Comparison of ENCODE assay signal across 25 cellular contexts in genomic region chr15:52230073-52230472, GRCh38. TPM values are rescaled to one million over a fixed set of nuclear protein-coding genes. Genes with fewer than 3 reads are reported as not detected.
A peak's percentile ranks its signal among the peaks of the same experiment; 100 is the strongest.
DNase-seq lines count a peak whose midpoint lies in the region; ATAC-seq and TF ChIP-seq lines count a peak whose summit lies in the region.
"Had no signal": no experiment of that assay in that cellular context is flagged by ENCODE, and none has a peak within 500 bp of the region (broad histone marks: within the 10 kb centered on the region; RNA-seq: fewer than 3 reads in every experiment).

No MANE protein-coding gene starts in this region.

- no peak for DNase-seq in activated B cell treated with CpG ODN at 0.5 μM for 24 hours
- DNase-seq in trophoblast cell, result no peak
- no peak for DNase-seq in islet precursor cell
- DNase-seq in hypothalamus (lab: John Stamatoyannopoulos, UW), result no peak
- DNase-seq in NCI-H2171 treated with DMSO at 0.1 percent for 48 hours (lab: John Stamatoyannopoulos, UW), result no peak
- DNase-seq: C1 segment of cervical spinal cord; CD8-positive, alpha-beta T cell; DND-41; GOT3; KBM-7; MM.1S; NCI-H1048; NCI-H1436; NCI-H187 treated with DMSO at 0.1 percent for 48 hours; NCI-H2107; NCI-H2227 treated with DMSO at 0.1 percent for 48 hours; NCI-H510A treated with DMSO at 0.1 percent for 48 hours; NCI-H748 treated with DMSO at 0.1 percent for 48 hours; OCI-M1; Right ventricle myocardium superior had no signal

- H3K9me3 ChIP-seq in OCI-LY1 (ENCODE audit: low read length) (no peaks in the 10 kb centered on the region), trophoblast cell (ENCODE audit: insufficient read depth, low read depth, low read length) (peaks cover 2% of the 10 kb centered on the region)

- H4K91ac ChIP-seq in trophoblast cell (ENCODE audit: low read depth, low read length), result no peak overlapping the region

- CTCF ChIA-PET in activated B cell treated with CpG ODN at 0.5 μM for 24 hours (lab: Charles Lee), result interaction anchor here (1.4 to 6.2 kb wide), 3 partner anchors 27 to 51 kb away, joined by 4 to 66 read pairs (median 12); no protein-coding TSS in a partner anchor

- no peak overlapping the region for H3K4me3 Mint-ChIP-seq in activated B cell treated with CpG ODN at 0.5 μM for 24 hours
- H3K4me3 Mint-ChIP-seq: CD8-positive, alpha-beta T cell had no signal

- H3K27me3 Mint-ChIP-seq in activated B cell treated with CpG ODN at 0.5 μM for 24 hours, result no peaks in the 10 kb centered on the region

- H2AK5ac ChIP-seq in trophoblast cell (ENCODE audit: low read length), result no peak overlapping the region

- H3K23ac ChIP-seq in trophoblast cell (ENCODE audit: low read length), result no peak overlapping the region

- no peak overlapping the region for H4K8ac ChIP-seq in trophoblast cell (ENCODE audit: low read depth, low read length)

- H3K4ac ChIP-seq in trophoblast cell (ENCODE audit: low read depth, low read length), result no peak overlapping the region

- H3K27ac Mint-ChIP-seq in activated B cell treated with CpG ODN at 0.5 μM for 24 hours, result peak overlapping the region; percentile 97
- H3K27ac Mint-ChIP-seq: CD8-positive, alpha-beta T cell had no signal

- intact Hi-C loops in activated B cell treated with CpG ODN at 0.5 μM for 24 hours (cut with micrococcal nuclease), result no loop called here

- ATAC-seq in activated B cell treated with CpG ODN at 0.5 μM for 24 hours (ENCODE audit: low read depth), result no peak
- no peak for ATAC-seq in GM19351 (IDR thresholded peaks at IDR 0.05; ENCODE audit: unreplicated experiment)
- ATAC-seq: CD8-positive, alpha-beta T cell; HCT116; HepG2 had no signal

- no peak overlapping the region for H3K14ac ChIP-seq in trophoblast cell (ENCODE audit: low read length)

- H3K9me2 ChIP-seq in OCI-LY1 (ENCODE audit: low read depth, low read length), result no peaks in the 10 kb centered on the region

- no peaks in the 10 kb centered on the region for H3K36me3 Mint-ChIP-seq in activated B cell treated with CpG ODN at 0.5 μM for 24 hours (ENCODE audit: low read depth)
- H3K36me3 Mint-ChIP-seq: CD8-positive, alpha-beta T cell had no signal

- no peak overlapping the region for H3K4me3 ChIP-seq in OCI-LY1 (ENCODE audit: low read depth, low read length, poor library complexity, severe bottlenecking)
- no peak overlapping the region for H3K4me3 ChIP-seq in trophoblast cell (ENCODE audit: low read depth, low read length)

- H3F3A ChIP-seq in OCI-LY1 (ENCODE audit: insufficient read depth, low read length), result peaks cover 18% of the 10 kb centered on the region; the same call in 1 of the 2 replicates

- no peak for TF ChIP-seq CTCF in OCI-LY1 (IDR thresholded peaks at IDR 0.05; ENCODE audit: low read length)
- no peak for TF ChIP-seq CTCF in activated B cell treated with CpG ODN at 0.5 μM for 24 hours (IDR thresholded peaks at IDR 0.05)

- H3K79me1 ChIP-seq in trophoblast cell (ENCODE audit: low read length), result peaks cover 9% of the 10 kb centered on the region

- H3K36me3 ChIP-seq in OCI-LY1 (ENCODE audit: insufficient read depth, low read length) (no peaks in the 10 kb centered on the region; the same call in 1 of the 2 replicates), trophoblast cell (ENCODE audit: control insufficient read depth in 1 of 2, insufficient read depth in 2 of 2, low read length in 2 of 2) (no peaks in the 10 kb centered on the region)

- H3K27ac ChIP-seq in OCI-LY1 (ENCODE audit: low read depth, low read length, poor library complexity, severe bottlenecking) (peak overlapping the region; percentile 86), trophoblast cell (ENCODE audit: low read depth, low read length) (no peak overlapping the region)
- H3K27ac ChIP-seq: HL-60 had no signal

- H2BK5ac ChIP-seq in trophoblast cell (ENCODE audit: low read depth, low read length, poor library complexity), result no peak overlapping the region

- no peak overlapping the region for H3K18ac ChIP-seq in trophoblast cell (ENCODE audit: low read length)

- no peak overlapping the region for H3K9ac ChIP-seq in OCI-LY1 (ENCODE audit: low read length)
- no peak overlapping the region for H3K9ac ChIP-seq in trophoblast cell (ENCODE audit: low read length)

- POLR2A ChIA-PET in activated B cell treated with CpG ODN at 0.5 μM for 24 hours (lab: Charles Lee), result interaction anchor here (0.7 to 14.3 kb wide), 5 partner anchors 9 to 506 kb away, joined by 3 to 297 read pairs (median 11); no protein-coding TSS in a partner anchor

- H2AFZ ChIP-seq in OCI-LY1 (ENCODE audit: low read length) (no peak overlapping the region), trophoblast cell (ENCODE audit: insufficient read depth, low read length, poor library complexity) (no peak overlapping the region)

- H3K4me2 ChIP-seq in OCI-LY1 (ENCODE audit: low read length) (no peak overlapping the region), trophoblast cell (ENCODE audit: low read length) (no peak overlapping the region)

- no peaks in the 10 kb centered on the region for H3K79me2 ChIP-seq in OCI-LY1 (ENCODE audit: insufficient read depth, low read length)
- H3K79me2 ChIP-seq in trophoblast cell (ENCODE audit: control insufficient read depth, insufficient read depth, low read length, poor library complexity), result no peaks in the 10 kb centered on the region

- WGBS in trophoblast cell (ENCODE audit: extremely low coverage, insufficient coverage, insufficient read length), result no CpG with 5 or more reads among the region's 1 CpG

- no peak overlapping the region for H2BK12ac ChIP-seq in trophoblast cell (ENCODE audit: low read length)

- no peak overlapping the region for H4K12ac ChIP-seq in trophoblast cell (ENCODE audit: low read depth, low read length)

- peak overlapping the region; percentile 63 for H2BK120ac ChIP-seq in trophoblast cell (ENCODE audit: insufficient read depth, low read length, poor library complexity)

- peaks cover 82% of the 10 kb centered on the region for H3K4me1 Mint-ChIP-seq in activated B cell treated with CpG ODN at 0.5 μM for 24 hours

- H3K4me1 ChIP-seq in OCI-LY1 (ENCODE audit: insufficient read depth, low read length, severe bottlenecking) (peaks cover 84% of the 10 kb centered on the region), trophoblast cell (ENCODE audit: control insufficient read depth in 1 of 2, insufficient read depth in 2 of 2, low read length in 2 of 2) (peaks cover 8 to 11% of the 10 kb centered on the region in 2 experiments)

- H3K27me3 ChIP-seq in OCI-LY1 (ENCODE audit: insufficient read depth, low read length), result no peaks in the 10 kb centered on the region
- H3K27me3 ChIP-seq in trophoblast cell (ENCODE audit: insufficient read depth, low read length), result no peaks in the 10 kb centered on the region

- H4K20me1 ChIP-seq in OCI-LY1 (ENCODE audit: insufficient read depth, low read length), result no peaks in the 10 kb centered on the region

- no peaks in the 10 kb centered on the region for H3K9me3 Mint-ChIP-seq in activated B cell treated with CpG ODN at 0.5 μM for 24 hours
- H3K9me3 Mint-ChIP-seq: CD8-positive, alpha-beta T cell had no signal

RNA-seq across cellular contexts. Expression of gene GNB5, which starts 38.9 kb away (rescaled TPM):
- 57.4 and 64.2 TPM in 2 replicates for total RNA-seq in activated B cell treated with CpG ODN at 0.5 μM for 24 hours
- polyA plus RNA-seq in trophoblast cell (2013), result 7.4 TPM in 2 replicates
